ENCODE assay signal across 28 cellular contexts in genomic region chr11:11531127-11531526, GRCh38.
DNase-seq lines count a peak whose midpoint lies in the region; ATAC-seq and TF ChIP-seq lines count a peak whose summit lies in the region.
"Had no signal": no experiment of that assay in that cellular context is flagged by ENCODE, and none has a peak within 500 bp of the region (broad histone marks: within the 10 kb centered on the region; RNA-seq: fewer than 3 reads in every experiment).

No MANE protein-coding gene starts in this region.

- H3K4me3 ChIP-seq in trophoblast cell (ENCODE audit: low read depth, low read length) (no peak overlapping the region), mucosa of descending colon (no peak overlapping the region)
- H3K4me3 ChIP-seq: cardiac muscle cell, esophagus muscularis mucosa, SK-N-MC had no signal

- H3K27ac Mint-ChIP-seq in brain = peak overlapping the region in 3 of 5 experiments; percentile 15 to 46 (median 41)
- H3K27ac Mint-ChIP-seq: activated CD4-positive, alpha-beta memory T cell treated with anti-CD3 and anti-CD28 coated beads for 36 hours; activated naive CD4-positive, alpha-beta T cell treated with anti-CD3 and anti-CD28 coated beads, Interleukin-2, amount 50 U/mL, for 24 hours; endodermal cell; progenitor cell of endocrine pancreas; T-helper 17 cell had no signal

- H3K9me3 ChIP-seq in trophoblast cell (ENCODE audit: insufficient read depth, low read depth, low read length) (no peaks in the 10 kb centered on the region), mucosa of descending colon (no peaks in the 10 kb centered on the region)
- H3K9me3 ChIP-seq: esophagus muscularis mucosa had no signal

- peak overlapping the region; percentile 27 for H2AFZ ChIP-seq in trophoblast cell (ENCODE audit: insufficient read depth, low read length, poor library complexity)

- WGBS in trophoblast cell (ENCODE audit: extremely low coverage, insufficient coverage, insufficient read length) = no CpG with 5 or more reads among the region's 7 CpGs

- no peak overlapping the region for H3K9ac ChIP-seq in trophoblast cell (ENCODE audit: low read length)

- no peak overlapping the region for H3K4ac ChIP-seq in trophoblast cell (ENCODE audit: low read depth, low read length)

- peaks cover 0 to 2% (median 0%) of the 10 kb centered on the region in 5 experiments for H3K9me3 Mint-ChIP-seq in brain
- H3K9me3 Mint-ChIP-seq: activated CD4-positive, alpha-beta memory T cell treated with anti-CD3 and anti-CD28 coated beads for 36 hours; activated naive CD4-positive, alpha-beta T cell treated with anti-CD3 and anti-CD28 coated beads, Interleukin-2, amount 50 U/mL, for 24 hours; endodermal cell had no signal

- H4K12ac ChIP-seq in trophoblast cell (ENCODE audit: low read depth, low read length) = no peak overlapping the region

- DNase-seq in NCI-H345 (lab: John Stamatoyannopoulos, UW) = peak; percentile 36
- DNase-seq in NCI-H345 treated with DMSO at 0.1 percent for 48 hours (lab: John Stamatoyannopoulos, UW; ENCODE audit: unreplicated experiment) = no peak
- peak; percentile 41 for DNase-seq in NCI-H1694 (lab: John Stamatoyannopoulos, UW)
- DNase-seq in trophoblast cell = no peak
- no peak for DNase-seq in mucosa of descending colon
- DNase-seq: activated CD4-positive, alpha-beta memory T cell treated with anti-CD3 and anti-CD28 coated beads for 36 hours; activated CD4-positive, CD25-positive, alpha-beta regulatory T cell treated with anti-CD3 and anti-CD28 coated beads, Interleukin-2, amount 50 U/mL, for 72 hours; activated CD8-positive, alpha-beta memory T cell treated with anti-CD3 and anti-CD28 coated beads, Interleukin-2, amount 50 U/mL, for 48 hours; aorta; cortex of kidney; endodermal cell; foreskin keratinocyte; GF-D8; left cardiac atrium; mesendoderm; NCI-H1930; NCI-H748 treated with DMSO at 0.1 percent for 48 hours; stimulated activated CD4-positive, alpha-beta T cell treated with anti-CD3 and anti-CD28 coated beads, Interleukin-15, amount 100 ng/mL, for 24 hours; stimulated activated naive CD4-positive, alpha-beta T cell; T-helper 17 cell had no signal

- H3K4me3 Mint-ChIP-seq in brain = no peak overlapping the region
- H3K4me3 Mint-ChIP-seq: activated CD4-positive, alpha-beta memory T cell treated with anti-CD3 and anti-CD28 coated beads for 36 hours; activated naive CD4-positive, alpha-beta T cell treated with anti-CD3 and anti-CD28 coated beads, Interleukin-2, amount 50 U/mL, for 24 hours; endodermal cell; T-helper 17 cell had no signal

- intact Hi-C loops in mucosa of descending colon (cut with DNase I, micrococcal nuclease) = no loop called here

- no peaks in the 10 kb centered on the region for H3K27me3 Mint-ChIP-seq in brain
- H3K27me3 Mint-ChIP-seq: activated CD4-positive, alpha-beta memory T cell treated with anti-CD3 and anti-CD28 coated beads for 36 hours; progenitor cell of endocrine pancreas had no signal

- no peak overlapping the region for H2BK12ac ChIP-seq in trophoblast cell (ENCODE audit: low read length)

- no peak overlapping the region for H3K4me2 ChIP-seq in trophoblast cell (ENCODE audit: low read length)

- no peak overlapping the region for H2BK120ac ChIP-seq in trophoblast cell (ENCODE audit: insufficient read depth, low read length, poor library complexity)

- H3K4me1 ChIP-seq in trophoblast cell (ENCODE audit: control insufficient read depth in 1 of 2, insufficient read depth in 2 of 2, low read length in 2 of 2) (peaks cover 5 to 6% of the 10 kb centered on the region in 2 experiments), mucosa of descending colon (ENCODE audit: low read depth) (no peaks in the 10 kb centered on the region)

- no peak overlapping the region for H3K23ac ChIP-seq in trophoblast cell (ENCODE audit: low read length)

- no peaks in the 10 kb centered on the region for H3K36me3 Mint-ChIP-seq in brain
- H3K36me3 Mint-ChIP-seq: activated CD4-positive, alpha-beta memory T cell treated with anti-CD3 and anti-CD28 coated beads for 36 hours; activated naive CD4-positive, alpha-beta T cell treated with anti-CD3 and anti-CD28 coated beads, Interleukin-2, amount 50 U/mL, for 24 hours had no signal

- no peaks in the 10 kb centered on the region for H3K36me3 ChIP-seq in trophoblast cell (ENCODE audit: control insufficient read depth in 1 of 2, insufficient read depth in 2 of 2, low read length in 2 of 2)
- no peaks in the 10 kb centered on the region for H3K36me3 ChIP-seq in mucosa of descending colon (ENCODE audit: low read depth)
- H3K36me3 ChIP-seq: cardiac muscle cell, esophagus muscularis mucosa had no signal

- ATAC-seq in mucosa of descending colon = no peak
- no peak for ATAC-seq in HG03442 (IDR thresholded peaks at IDR 0.05; ENCODE audit: unreplicated experiment)
- ATAC-seq: foreskin keratinocyte, T-helper 17 cell had no signal

- no peak overlapping the region for H3K18ac ChIP-seq in trophoblast cell (ENCODE audit: low read length)

- H2BK5ac ChIP-seq in trophoblast cell (ENCODE audit: low read depth, low read length, poor library complexity) = no peak overlapping the region

- H3K14ac ChIP-seq in trophoblast cell (ENCODE audit: low read length) = no peak overlapping the region

- H4K8ac ChIP-seq in trophoblast cell (ENCODE audit: low read depth, low read length) = no peak overlapping the region

- no peak overlapping the region for H2AK5ac ChIP-seq in trophoblast cell (ENCODE audit: low read length)

- no peaks in the 10 kb centered on the region for H3K27me3 ChIP-seq in trophoblast cell (ENCODE audit: insufficient read depth, low read length)
- H3K27me3 ChIP-seq: cardiac muscle cell, esophagus muscularis mucosa, foreskin keratinocyte had no signal

- H3K79me2 ChIP-seq in trophoblast cell (ENCODE audit: control insufficient read depth, insufficient read depth, low read length, poor library complexity) = no peaks in the 10 kb centered on the region

- H3K27ac ChIP-seq in trophoblast cell (ENCODE audit: low read depth, low read length) = no peak overlapping the region
- H3K27ac ChIP-seq: cardiac muscle cell, esophagus muscularis mucosa, foreskin keratinocyte, RWPE1, SK-N-MC had no signal

- no peaks in the 10 kb centered on the region for H3K79me1 ChIP-seq in trophoblast cell (ENCODE audit: low read length)

- no peak for TF ChIP-seq CTCF in brain (conservative IDR thresholded peaks at IDR 0.05)
- TF ChIP-seq CTCF in mucosa of descending colon (IDR thresholded peaks at IDR 0.05) = no peak

- H4K91ac ChIP-seq in trophoblast cell (ENCODE audit: low read depth, low read length) = no peak overlapping the region

- peaks cover 75% of the 10 kb centered on the region for H3K4me1 Mint-ChIP-seq in brain
- H3K4me1 Mint-ChIP-seq: activated naive CD4-positive, alpha-beta T cell treated with anti-CD3 and anti-CD28 coated beads, Interleukin-2, amount 50 U/mL, for 24 hours; T-helper 17 cell had no signal

Comparison
In these comparisons a context has a peak if more than half of its experiments do, and no peak if none do; other contexts are left out.
1. DNase-seq: peak in NCI-H345 (single experiment) and NCI-H1694 (single experiment); none in NCI-H345 treated with DMSO at 0.1 percent for 48 hours (single experiment), trophoblast cell (0 of 2) and mucosa of descending colon (0 of 3).